In genomic region chr6:24476631-24477030, GRCh38 we compare ENCODE assay signal across 19 cellular contexts. TPM values are rescaled to one million over a fixed set of nuclear protein-coding genes. Genes with fewer than 3 reads are reported as not detected.
DNase-seq lines count a peak whose midpoint lies in the region; ATAC-seq and TF ChIP-seq lines count a peak whose summit lies in the region.
"Had no signal": no experiment of that assay in that cellular context is flagged by ENCODE, and none has a peak within 500 bp of the region (broad histone marks: within the 10 kb centered on the region; RNA-seq: fewer than 3 reads in every experiment).

No MANE protein-coding gene starts in this region.

- no peaks in the 10 kb centered on the region for H3K27me3 Mint-ChIP-seq in activated CD8-positive, alpha-beta memory T cell treated with anti-CD3 and anti-CD28 coated beads, Interleukin-2, amount 10 ng/mL, durations not matched to agents 7 days and 5 days
- H3K27me3 Mint-ChIP-seq in osteocyte (ENCODE audit: unreplicated experiment), result no peaks in the 10 kb centered on the region
- H3K27me3 Mint-ChIP-seq: B cell; CD4-positive, alpha-beta T cell had no signal

- no peaks in the 10 kb centered on the region for H3K9me3 Mint-ChIP-seq in activated CD8-positive, alpha-beta memory T cell treated with anti-CD3 and anti-CD28 coated beads, Interleukin-2, amount 10 ng/mL, durations not matched to agents 7 days and 5 days (ENCODE audit: low read depth)
- H3K9me3 Mint-ChIP-seq in osteocyte (ENCODE audit: unreplicated experiment), result no peaks in the 10 kb centered on the region
- H3K9me3 Mint-ChIP-seq: CD4-positive, alpha-beta T cell; CD8-positive, alpha-beta T cell had no signal

- H2BK5ac ChIP-seq in mesendoderm (ENCODE audit: low read length), result no peak overlapping the region

- H3K27me3 ChIP-seq in mesendoderm (ENCODE audit: insufficient read depth, low read length, poor library complexity), result no peaks in the 10 kb centered on the region
- H3K27me3 ChIP-seq: BLaER1 treated with 17β-estradiol and CSF1 and Interleukin-3, amounts not matched to agents 10 nM and 100 nM had no signal

- H3K4me2 ChIP-seq in mesendoderm (ENCODE audit: low read length), result no peak overlapping the region
- H3K4me2 ChIP-seq: A549; BLaER1 treated with 17β-estradiol and CSF1 and Interleukin-3, amounts not matched to agents 10 nM and 100 nM had no signal

- H3K9ac ChIP-seq in mesendoderm (ENCODE audit: low read length), result no peak overlapping the region
- H3K9ac ChIP-seq: BLaER1 treated with 17β-estradiol and CSF1 and Interleukin-3, amounts not matched to agents 10 nM and 100 nM had no signal

- no peak overlapping the region for H3K27ac ChIP-seq in mesendoderm (ENCODE audit: low read depth, low read length)
- H3K27ac ChIP-seq: 22Rv1; A549; BLaER1 treated with 17β-estradiol and CSF1 and Interleukin-3, amounts not matched to agents 10 nM and 100 nM; C4-2B had no signal

- CTCF ChIA-PET in activated CD8-positive, alpha-beta memory T cell treated with anti-CD3 and anti-CD28 coated beads, Interleukin-2, amount 10 ng/mL, durations not matched to agents 7 days and 5 days (lab: Charles Lee), result no interaction called here

- DNase-seq in activated CD8-positive, alpha-beta memory T cell treated with anti-CD3 and anti-CD28 coated beads, Interleukin-2, amount 10 ng/mL, durations not matched to agents 7 days and 5 days, result peak; percentile 16
- no peak for DNase-seq in activated CD8-positive, alpha-beta memory T cell treated with anti-CD3 and anti-CD28 coated beads for 24 hours
- DNase-seq in mesendoderm (no peak), osteocyte (ENCODE audit: extremely low spot score, unreplicated experiment) (peak; percentile 4), HCEC 1CT (no peak)
- DNase-seq in activated naive CD4-positive, alpha-beta T cell treated with anti-CD3 and anti-CD28 coated beads, Interleukin-2, amount 50 U/mL, for 16 hours, result no peak
- DNase-seq: AML-193; Caco-2; Calu3; CD4-positive, alpha-beta T cell; CD8-positive, alpha-beta T cell; DMS79 treated with DMSO at 0.1 percent for 48 hours; GF-D8 had no signal

- no peak overlapping the region for H3K23ac ChIP-seq in mesendoderm (ENCODE audit: low read length)

- peak overlapping the region; percentile 28 for H4K8ac ChIP-seq in mesendoderm (ENCODE audit: low read depth, low read length)

- H3K4ac ChIP-seq in mesendoderm (ENCODE audit: low read depth, low read length), result no peak overlapping the region

- H3K27ac Mint-ChIP-seq in activated CD8-positive, alpha-beta memory T cell treated with anti-CD3 and anti-CD28 coated beads, Interleukin-2, amount 10 ng/mL, durations not matched to agents 7 days and 5 days, result no peak overlapping the region
- H3K27ac Mint-ChIP-seq in osteocyte (ENCODE audit: unreplicated experiment), result no peak overlapping the region
- H3K27ac Mint-ChIP-seq: B cell; CD4-positive, alpha-beta T cell; CD8-positive, alpha-beta T cell had no signal

- H3K4me1 ChIP-seq in mesendoderm (ENCODE audit: control insufficient read depth, low read depth, low read length), result no peaks in the 10 kb centered on the region
- H3K4me1 ChIP-seq: BLaER1 treated with 17β-estradiol and CSF1 and Interleukin-3, amounts not matched to agents 10 nM and 100 nM had no signal

- H2BK15ac ChIP-seq in mesendoderm (replicated peaks; ENCODE audit: low read depth), result no peak overlapping the region

- H3K56ac ChIP-seq in mesendoderm (ENCODE audit: low read length), result no peak overlapping the region

- no peak overlapping the region for H3K4me3 Mint-ChIP-seq in activated CD8-positive, alpha-beta memory T cell treated with anti-CD3 and anti-CD28 coated beads, Interleukin-2, amount 10 ng/mL, durations not matched to agents 7 days and 5 days
- H3K4me3 Mint-ChIP-seq in osteocyte (ENCODE audit: unreplicated experiment), result no peak overlapping the region
- H3K4me3 Mint-ChIP-seq: B cell; CD4-positive, alpha-beta T cell; CD8-positive, alpha-beta T cell had no signal

- no peak for TF ChIP-seq CTCF in osteocyte (IDR thresholded peaks at IDR 0.05)

- H3K36me3 ChIP-seq in mesendoderm (ENCODE audit: control insufficient read depth, insufficient read depth, low read length), result no peaks in the 10 kb centered on the region
- H3K36me3 ChIP-seq: BLaER1 treated with 17β-estradiol and CSF1 and Interleukin-3, amounts not matched to agents 10 nM and 100 nM had no signal

- no peak overlapping the region for H4K5ac ChIP-seq in mesendoderm (ENCODE audit: low read length)

- no CpG with 5 or more reads among the region's 6 CpGs for WGBS in mesendoderm (ENCODE audit: extremely low coverage, insufficient coverage, low lambda C conversion rate)

- no peak overlapping the region for H3K4me3 ChIP-seq in mesendoderm (ENCODE audit: low read length)
- H3K4me3 ChIP-seq: A549; BLaER1 treated with 17β-estradiol and CSF1 and Interleukin-3, amounts not matched to agents 10 nM and 100 nM had no signal

- no peak overlapping the region for H2BK120ac ChIP-seq in mesendoderm (ENCODE audit: low read depth, low read length)

- H2AK5ac ChIP-seq in mesendoderm (ENCODE audit: low read length), result no peak overlapping the region

- H3K4me1 Mint-ChIP-seq in activated CD8-positive, alpha-beta memory T cell treated with anti-CD3 and anti-CD28 coated beads, Interleukin-2, amount 10 ng/mL, durations not matched to agents 7 days and 5 days, result no peaks in the 10 kb centered on the region
- peaks cover 10% of the 10 kb centered on the region for H3K4me1 Mint-ChIP-seq in osteocyte (ENCODE audit: unreplicated experiment)
- H3K4me1 Mint-ChIP-seq: B cell had no signal

- H3K18ac ChIP-seq in mesendoderm (ENCODE audit: low read length), result no peak overlapping the region

- no peak for ATAC-seq in activated CD8-positive, alpha-beta memory T cell treated with anti-CD3 and anti-CD28 coated beads, Interleukin-2, amount 10 ng/mL, durations not matched to agents 7 days and 5 days
- no peak for ATAC-seq in GM19351 (IDR thresholded peaks at IDR 0.05; ENCODE audit: unreplicated experiment)
- ATAC-seq: A549; CD8-positive, alpha-beta T cell had no signal

- no peaks in the 10 kb centered on the region for H3K36me3 Mint-ChIP-seq in activated CD8-positive, alpha-beta memory T cell treated with anti-CD3 and anti-CD28 coated beads, Interleukin-2, amount 10 ng/mL, durations not matched to agents 7 days and 5 days
- H3K36me3 Mint-ChIP-seq in osteocyte (ENCODE audit: unreplicated experiment), result no peaks in the 10 kb centered on the region
- H3K36me3 Mint-ChIP-seq: CD8-positive, alpha-beta T cell had no signal

- H3K79me1 ChIP-seq in mesendoderm (ENCODE audit: low read length), result no peaks in the 10 kb centered on the region

- no peaks in the 10 kb centered on the region for H3K79me2 ChIP-seq in mesendoderm (ENCODE audit: control insufficient read depth, insufficient read depth, low read length)

RNA-seq across cellular contexts. Expression of gene GPLD1, which starts 12.7 kb away (rescaled TPM):
- total RNA-seq in activated CD8-positive, alpha-beta memory T cell treated with anti-CD3 and anti-CD28 coated beads, Interleukin-2, amount 10 ng/mL, durations not matched to agents 7 days and 5 days, result under 1 TPM; 0.42 to 0.58 TPM
- polyA plus RNA-seq in mesendoderm (2013, experiment 1 of 2), result 1.2 TPM
- 1.3 TPM for polyA plus RNA-seq in mesendoderm (2013, experiment 2 of 2)
- total RNA-seq in osteocyte, result 1.9 and 2.4 TPM in 2 replicates

RNA-seq across cellular contexts. Expression of gene ALDH5A1, which starts 18.1 kb away (rescaled TPM):
- total RNA-seq in activated CD8-positive, alpha-beta memory T cell treated with anti-CD3 and anti-CD28 coated beads, Interleukin-2, amount 10 ng/mL, durations not matched to agents 7 days and 5 days, result 1 to 10 TPM; 3.7 to 6.5 TPM
- polyA plus RNA-seq in mesendoderm (2013, experiment 1 of 2), result 2.6 TPM
- 1.6 TPM for polyA plus RNA-seq in mesendoderm (2013, experiment 2 of 2)
- total RNA-seq in osteocyte, result 6.6 and 7.8 TPM in 2 replicates

Comparison
In these comparisons a context has a peak if more than half of its experiments do, and no peak if none do; other contexts are left out.
1. DNase-seq: peak in activated CD8-positive, alpha-beta memory T cell treated with anti-CD3 and anti-CD28 coated beads, Interleukin-2, amount 10 ng/mL, durations not matched to agents 7 days and 5 days (single experiment) and osteocyte (single experiment); none in activated CD8-positive, alpha-beta memory T cell treated with anti-CD3 and anti-CD28 coated beads for 24 hours (single experiment), mesendoderm (single experiment), HCEC 1CT (single experiment) and activated naive CD4-positive, alpha-beta T cell treated with anti-CD3 and anti-CD28 coated beads, Interleukin-2, amount 50 U/mL, for 16 hours (single experiment).